In genomic region chr14:55578511-55578910, GRCh38 we compare ENCODE assay signal across 8 cellular contexts. TPM values are rescaled to one million over a fixed set of nuclear protein-coding genes. Genes with fewer than 3 reads are reported as not detected.
DNase-seq lines count a peak whose midpoint lies in the region; ATAC-seq and TF ChIP-seq lines count a peak whose summit lies in the region.

No MANE protein-coding gene starts in this region.

- ATAC-seq in HG02840 (IDR thresholded peaks at IDR 0.05; ENCODE audit: low FRiP score, unreplicated experiment) (no peak), HG03097 (IDR thresholded peaks at IDR 0.05; ENCODE audit: low FRiP score, unreplicated experiment) (no peak)

- peak overlapping the region in 47 of 59 donors; percentile 6 to 94 (median 87) for H3K27ac ChIP-seq in dorsolateral prefrontal cortex

- in situ Hi-C loops in G401 (cut with HindIII; ENCODE audit: low sequenced_read_pairs): no loop called here

- intact Hi-C loops in dorsolateral prefrontal cortex (cut with DNase I): no loop called here

- H3K4me1 Mint-ChIP-seq in progenitor cell of endocrine pancreas (ENCODE audit: low read depth): peaks cover 12% of the 10 kb centered on the region

- peak overlapping the region; percentile 97 for H3K27ac Mint-ChIP-seq in progenitor cell of endocrine pancreas

- peak overlapping the region; percentile 71 to 97 (median 90) for H3K4me3 ChIP-seq in dorsolateral prefrontal cortex

- H3K4me3 Mint-ChIP-seq in progenitor cell of endocrine pancreas (ENCODE audit: low read depth): peak overlapping the region; percentile 96

- peak in 4 of 56 donors; percentile 6 to 24 (median 12) for TF ChIP-seq CTCF in dorsolateral prefrontal cortex (IDR thresholded peaks at IDR 0.05 in 54 of 56, conservative IDR thresholded peaks at IDR 0.05 in 2 of 56; ENCODE audit: low read depth in 1 of 56, partially characterized antibody in 56 of 56)
- TF ChIP-seq CTCF in progenitor cell of endocrine pancreas (IDR thresholded peaks at IDR 0.05; ENCODE audit: unreplicated experiment): no peak

- H3K9me3 Mint-ChIP-seq in progenitor cell of endocrine pancreas (ENCODE audit: low read depth): no peaks in the 10 kb centered on the region

- no peaks in the 10 kb centered on the region for H3K36me3 Mint-ChIP-seq in progenitor cell of endocrine pancreas (ENCODE audit: insufficient read depth)

- H3K27me3 ChIP-seq in dorsolateral prefrontal cortex: no peaks in the 10 kb centered on the region

- DNase-seq in G401 (ENCODE audit: low spot score): peak; percentile 66
- DNase-seq in NCI-H82 treated with DMSO at 0.1 percent for 48 hours (lab: John Stamatoyannopoulos, UW; ENCODE audit: unreplicated experiment): peak; percentile 37
- peak in 1 of 10 donors; percentile 17 for DNase-seq in dorsolateral prefrontal cortex
- DNase-seq in progenitor cell of endocrine pancreas (ENCODE audit: low spot score, unreplicated experiment): no peak
- no peak for DNase-seq in stimulated activated naive CD4-positive, alpha-beta T cell (lab: John Stamatoyannopoulos, UW)
- DNase-seq in ureter (ENCODE audit: low spot score): no peak

- H3K27me3 Mint-ChIP-seq in progenitor cell of endocrine pancreas: no peaks in the 10 kb centered on the region

RNA-seq across cellular contexts. Expression of gene KTN1, which starts 1.5 kb away (rescaled TPM):
- total RNA-seq in G401 (2014; rRNA removed; shearing (Covaris generic)): 92.4 and 132 TPM in 2 replicates
- total RNA-seq in dorsolateral prefrontal cortex (100 to 1,000 TPM in 117 of 120 experiments, 10 to 100 TPM in 3; 93.3 to 193 (median 136) TPM), progenitor cell of endocrine pancreas (155 and 158 TPM in 2 replicates), ureter (226 TPM)

Comparison
In these comparisons a context has a peak if more than half of its experiments do, and no peak if none do; other contexts are left out.
1. DNase-seq: peak in G401 (single experiment) and NCI-H82 treated with DMSO at 0.1 percent for 48 hours (single experiment); none in progenitor cell of endocrine pancreas (single experiment), stimulated activated naive CD4-positive, alpha-beta T cell (0 of 6) and ureter (single experiment).